6 cellular contexts compared by ENCODE assay signal in the genomic region with DNA sequence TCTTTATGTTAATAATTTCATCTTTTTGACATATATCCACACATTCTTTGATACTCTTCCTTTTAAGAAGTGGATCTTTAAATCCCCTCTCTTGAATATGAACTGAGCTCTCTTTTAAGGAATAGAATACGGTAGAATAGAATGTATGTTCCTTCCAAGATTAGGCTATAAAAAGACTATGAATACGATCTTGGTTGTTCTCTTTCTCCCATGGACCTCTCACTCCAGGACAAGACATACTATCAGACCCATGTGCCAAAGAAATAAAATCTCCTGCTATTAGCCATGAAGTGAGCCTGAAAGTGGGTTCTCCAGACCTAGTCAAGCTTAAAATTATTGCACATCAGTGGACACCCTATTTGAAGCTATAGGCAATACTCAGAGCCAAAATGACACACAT.
"Had no signal": no experiment of that assay in that cellular context is flagged by ENCODE, and none has a peak within 500 bp of the region (broad histone marks: within the 10 kb centered on the region; RNA-seq: fewer than 3 reads in every experiment).

No MANE protein-coding gene starts in this region.

- ATAC-seq: HepG2, K562 had no signal

- DNase-seq: IMR-90, KBM-7, KG1 had no signal

- H3K4me3 ChIP-seq: K562 had no signal

- H3K27ac ChIP-seq: HL-60 had no signal
